Comparison of ENCODE assay signal across 1 cellular context in genomic region chr20:50447102-50447804, GRCh38.
TF ChIP-seq lines count a peak whose summit lies in the region.

No MANE protein-coding gene starts in this region.

TF ChIP-seq in SK-N-SH, 30 proteins besides CTCF, POLR2A, EP300 and RAD21 (continued from another document):
- TF ChIP-seq RCOR1 (IDR thresholded peaks at IDR 0.05; ENCODE audit: low read length) (no peak), REST (IDR thresholded peaks at IDR 0.05; ENCODE audit: low read depth, low read length) (no peak), NFIC (IDR thresholded peaks at IDR 0.05; ENCODE audit: borderline replicate concordance) (no peak), POLR2AphosphoS5 (IDR thresholded peaks at IDR 0.05; ENCODE audit: low read depth, low read length) (no peak), MAX (IDR thresholded peaks at IDR 0.05; ENCODE audit: low read depth) (no peak)
